In genomic region chr18:7568426-7568825, GRCh38 we compare ENCODE assay signal across 8 cellular contexts. TPM values are rescaled to one million over a fixed set of nuclear protein-coding genes. Genes with fewer than 3 reads are reported as not detected.
DNase-seq lines count a peak whose midpoint lies in the region; ATAC-seq, FAIRE-seq and TF ChIP-seq lines count a peak whose summit lies in the region.

No MANE protein-coding gene starts in this region.

- H3K4me3 Mint-ChIP-seq in T-helper 17 cell, result peak overlapping the region; percentile 55
- H3K4me3 Mint-ChIP-seq in activated CD8-positive, alpha-beta memory T cell treated with anti-CD3 and anti-CD28 coated beads, Interleukin-2, amount 10 ng/mL, durations not matched to agents 7 days and 5 days, result no peak overlapping the region

- peaks cover 0 to 60% (median 0%) of the 10 kb centered on the region in 7 donors for H3K27me3 ChIP-seq in heart right ventricle
- H3K27me3 ChIP-seq in ovary, result no peaks in the 10 kb centered on the region

- intact Hi-C loops in heart right ventricle (cut with DNase I) (loop anchor here in 9 of 10 donors (5.0 to 10.0 kb wide), 18 partner anchors 39 to 916 kb away; no protein-coding TSS in a partner anchor), ovary (cut with DNase I) (loop anchor here in 2 of 4 donors (5.0 to 10.0 kb wide), 2 partner anchors 294 to 296 kb away; no protein-coding TSS in a partner anchor)

- peaks cover 2% of the 10 kb centered on the region for H3K9me3 Mint-ChIP-seq in activated CD8-positive, alpha-beta memory T cell treated with anti-CD3 and anti-CD28 coated beads, Interleukin-2, amount 10 ng/mL, durations not matched to agents 7 days and 5 days (ENCODE audit: low read depth)

- peak; percentile 75 for DNase-seq in D341Med (ENCODE audit: low spot score)
- DNase-seq in T-helper 17 cell, result peak in 1 of 3 donors; percentile 12
- DNase-seq in heart right ventricle, result peak; percentile 53 to 56
- peak; percentile 45 to 70 (median 69) for DNase-seq in ovary
- no peak for DNase-seq in NCI-H128 (lab: John Stamatoyannopoulos, UW; ENCODE audit: unreplicated experiment)
- no peak for DNase-seq in NCI-H2227 treated with DMSO at 0.1 percent for 48 hours (lab: John Stamatoyannopoulos, UW)
- DNase-seq in activated CD8-positive, alpha-beta memory T cell treated with anti-CD3 and anti-CD28 coated beads, Interleukin-2, amount 10 ng/mL, durations not matched to agents 7 days and 5 days, result no peak
- DNase-seq in D721Med (ENCODE audit: insufficient read length, low spot score), result no peak

- no peak for TF ChIP-seq EP300 in ovary (IDR thresholded peaks at IDR 0.05)

- WGBS in heart right ventricle, 2 donors, result 0 to 1% methylated on average over 39 to 44 of the region's 44 CpGs
- 0% methylated on average over 41 to 44 of the region's 44 CpGs for WGBS in ovary, 3 donors

- H3K27ac ChIP-seq in heart right ventricle, result peak overlapping the region; percentile 92 to 100 (median 98)
- H3K27ac ChIP-seq in ovary, result peak overlapping the region; percentile 94 to 97

- peaks cover 2% of the 10 kb centered on the region for H3K4me1 Mint-ChIP-seq in T-helper 17 cell
- peaks cover 5% of the 10 kb centered on the region for H3K4me1 Mint-ChIP-seq in activated CD8-positive, alpha-beta memory T cell treated with anti-CD3 and anti-CD28 coated beads, Interleukin-2, amount 10 ng/mL, durations not matched to agents 7 days and 5 days

- peak in 5 of 9 donors; percentile 15 to 60 (median 45) for TF ChIP-seq CTCF in heart right ventricle (IDR thresholded peaks at IDR 0.05)
- peak in 1 of 3 donors; percentile 20 for TF ChIP-seq CTCF in ovary (IDR thresholded peaks at IDR 0.05)
- no peak for TF ChIP-seq CTCF in D721Med (IDR thresholded peaks at IDR 0.05; ENCODE audit: insufficient read depth, missing control alignments)

- no peak for TF ChIP-seq POLR2A in ovary (IDR thresholded peaks at IDR 0.05)

- no peak for FAIRE-seq in D721Med (lab: Jason Lieb, UNC)

- peak overlapping the region; percentile 76 to 95 (median 88) for H3K4me3 ChIP-seq in heart right ventricle
- H3K4me3 ChIP-seq in ovary, result peak overlapping the region; percentile 60

- H3K36me3 ChIP-seq in heart right ventricle (no peaks in the 10 kb centered on the region), ovary (no peaks in the 10 kb centered on the region)

- no peaks in the 10 kb centered on the region for H3K36me3 Mint-ChIP-seq in T-helper 17 cell (ENCODE audit: low read depth)
- no peaks in the 10 kb centered on the region for H3K36me3 Mint-ChIP-seq in activated CD8-positive, alpha-beta memory T cell treated with anti-CD3 and anti-CD28 coated beads, Interleukin-2, amount 10 ng/mL, durations not matched to agents 7 days and 5 days

- peaks cover 22% of the 10 kb centered on the region for H3K27me3 Mint-ChIP-seq in T-helper 17 cell
- H3K27me3 Mint-ChIP-seq in activated CD8-positive, alpha-beta memory T cell treated with anti-CD3 and anti-CD28 coated beads, Interleukin-2, amount 10 ng/mL, durations not matched to agents 7 days and 5 days, result peaks cover 42% of the 10 kb centered on the region

- H3K9me3 ChIP-seq in T-helper 17 cell (ENCODE audit: control insufficient read depth, low read length, poor library complexity, severe bottlenecking) (no peaks in the 10 kb centered on the region), heart right ventricle (no peaks in the 10 kb centered on the region), ovary (no peaks in the 10 kb centered on the region)

- CTCF ChIA-PET in activated CD8-positive, alpha-beta memory T cell treated with anti-CD3 and anti-CD28 coated beads, Interleukin-2, amount 10 ng/mL, durations not matched to agents 7 days and 5 days (lab: Charles Lee), result no interaction called here

- no peak overlapping the region for H3K27ac Mint-ChIP-seq in T-helper 17 cell
- H3K27ac Mint-ChIP-seq in activated CD8-positive, alpha-beta memory T cell treated with anti-CD3 and anti-CD28 coated beads, Interleukin-2, amount 10 ng/mL, durations not matched to agents 7 days and 5 days, result no peak overlapping the region

- ATAC-seq in T-helper 17 cell (peak; percentile 8), heart right ventricle (peak; percentile 4 to 43 (median 34))
- no peak for ATAC-seq in activated CD8-positive, alpha-beta memory T cell treated with anti-CD3 and anti-CD28 coated beads, Interleukin-2, amount 10 ng/mL, durations not matched to agents 7 days and 5 days

- peaks cover 5 to 66% (median 43%) of the 10 kb centered on the region in 9 donors for H3K4me1 ChIP-seq in heart right ventricle
- H3K4me1 ChIP-seq in ovary (ENCODE audit: insufficient read depth), result peaks cover 7% of the 10 kb centered on the region

RNA-seq across cellular contexts. Expression of gene PTPRM, which starts 1.3 kb away (rescaled TPM):
- 10 to 100 TPM; 25.6 to 44.8 TPM for total RNA-seq in T-helper 17 cell
- 100 to 1,000 TPM; 104 to 170 (median 145) TPM for total RNA-seq in heart right ventricle
- polyA plus RNA-seq in heart right ventricle, result 100 to 1,000 TPM in 1 of 2 donors, 10 to 100 TPM in 1; 81.7 to 118 TPM
- total RNA-seq in ovary, result 10 to 100 TPM; 45.6 to 73.3 (median 56.9) TPM
- 10 to 100 TPM; 51.1 to 82.0 TPM for polyA plus RNA-seq in ovary
- total RNA-seq in activated CD8-positive, alpha-beta memory T cell treated with anti-CD3 and anti-CD28 coated beads, Interleukin-2, amount 10 ng/mL, durations not matched to agents 7 days and 5 days, result 1 to 10 TPM; 3.1 to 5.7 TPM

Comparison
In these comparisons a context has a peak if more than half of its experiments do, and no peak if none do; other contexts are left out.
1. DNase-seq: peak in D341Med (single experiment), heart right ventricle (2 of 2) and ovary (5 of 5); none in NCI-H128 (single experiment), NCI-H2227 treated with DMSO at 0.1 percent for 48 hours (single experiment), activated CD8-positive, alpha-beta memory T cell treated with anti-CD3 and anti-CD28 coated beads, Interleukin-2, amount 10 ng/mL, durations not matched to agents 7 days and 5 days (single experiment) and D721Med (single experiment).